In the genomic region with DNA sequence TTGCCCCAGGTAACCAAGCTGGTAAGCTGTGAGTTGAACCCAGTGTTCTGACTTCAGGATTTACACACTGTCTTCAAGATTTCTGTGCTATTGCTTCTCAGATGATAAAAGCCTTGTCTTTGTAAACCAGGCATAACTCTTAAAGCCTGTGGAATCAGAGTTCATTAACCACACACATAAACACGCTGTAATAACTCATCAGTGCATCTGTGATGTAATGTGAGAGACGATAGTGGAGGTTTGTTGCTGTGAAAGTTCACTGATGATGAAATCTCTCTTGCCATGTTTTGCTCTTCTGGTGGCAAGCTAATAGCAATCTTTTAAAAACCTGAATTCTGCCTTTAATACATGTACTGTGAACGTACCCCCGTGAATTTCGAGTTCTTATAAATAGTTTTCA, we compare ENCODE assay signal across 21 cellular contexts. TPM values are rescaled to one million over a fixed set of nuclear protein-coding genes. Genes with fewer than 3 reads are reported as not detected.
DNase-seq lines count a peak whose midpoint lies in the region; ATAC-seq and TF ChIP-seq lines count a peak whose summit lies in the region.
"Had no signal": no experiment of that assay in that cellular context is flagged by ENCODE, and none has a peak within 500 bp of the region (broad histone marks: within the 10 kb centered on the region; RNA-seq: fewer than 3 reads in every experiment).

No MANE protein-coding gene starts in this region.

- H3K4me1 ChIP-seq in heart right ventricle (peaks cover 0 to 9% (median 0%) of the 10 kb centered on the region in 9 donors), OCI-LY1 (ENCODE audit: insufficient read depth, low read length, severe bottlenecking) (peaks cover 18% of the 10 kb centered on the region), mesendoderm (ENCODE audit: control insufficient read depth, low read depth, low read length) (no peaks in the 10 kb centered on the region)
- H3K4me1 ChIP-seq: gastroesophageal sphincter, HAP-1, upper lobe of left lung had no signal

- H3K9ac ChIP-seq in OCI-LY1 (ENCODE audit: low read length), result no peak overlapping the region
- H3K9ac ChIP-seq in mesendoderm (ENCODE audit: low read length), result no peak overlapping the region

- TF ChIP-seq CTCF in heart right ventricle (IDR thresholded peaks at IDR 0.05) (no peak), OCI-LY1 (IDR thresholded peaks at IDR 0.05; ENCODE audit: low read length) (no peak), fibroblast of mammary gland (conservative IDR thresholded peaks at IDR 0.05; ENCODE audit: control insufficient read depth, insufficient read depth, low read depth, low read length) (no peak)

- H3F3A ChIP-seq in OCI-LY1 (ENCODE audit: insufficient read depth, low read length), result no peaks in the 10 kb centered on the region; the same call in 1 of the 2 replicates

- no peaks in the 10 kb centered on the region for H4K20me1 ChIP-seq in OCI-LY1 (ENCODE audit: insufficient read depth, low read length)

- 70 to 79% methylated on average over 5 of the region's 5 CpGs for WGBS in heart right ventricle, 2 donors
- WGBS in mesendoderm (ENCODE audit: extremely low coverage, insufficient coverage, low lambda C conversion rate), result no CpG with 5 or more reads among the region's 5 CpGs

- H2BK5ac ChIP-seq in mesendoderm (ENCODE audit: low read length), result no peak overlapping the region

- no peak overlapping the region for H4K8ac ChIP-seq in mesendoderm (ENCODE audit: low read depth, low read length)

- intact Hi-C loops in heart right ventricle (cut with DNase I), result loop anchor here in 6 of 10 donors (5.0 to 10.0 kb wide), 5 partner anchors 127 to 897 kb away; no protein-coding TSS in a partner anchor
- intact Hi-C loops in left ventricle myocardium superior (cut with micrococcal nuclease), result loop anchor here (10.0 kb wide), 1 partner anchor 437 kb away; no protein-coding TSS in a partner anchor
- intact Hi-C loops in sciatic nerve (cut with DNase I), result loop anchor here (10.0 kb wide), 1 partner anchor 427 kb away; a partner anchor contains a TSS

- H3K9me3 ChIP-seq in heart right ventricle (peaks cover 0 to 6% (median 0%) of the 10 kb centered on the region in 11 donors), OCI-LY1 (ENCODE audit: low read length) (no peaks in the 10 kb centered on the region)
- H3K9me3 ChIP-seq: gastroesophageal sphincter, HAP-1, ovary, upper lobe of left lung had no signal

- H3K36me3 Mint-ChIP-seq in stimulated activated memory B cell treated with anti-CD40 and anti-IgM and Interleukin-4, amounts not matched to agents 10 μg/mL and 1 μg/mL and 100 μg/mL, for 72 hours, result peaks cover 35% of the 10 kb centered on the region
- H3K36me3 Mint-ChIP-seq: naive thymus-derived CD8-positive, alpha-beta T cell had no signal

- H3K27ac ChIP-seq in heart right ventricle (peak overlapping the region in 9 of 10 donors; percentile 4 to 82 (median 37)), OCI-LY1 (ENCODE audit: low read depth, low read length, poor library complexity, severe bottlenecking) (peak overlapping the region; percentile 72), mesendoderm (ENCODE audit: low read depth, low read length) (no peak overlapping the region)
- H3K27ac ChIP-seq: C4-2B, gastroesophageal sphincter, ovary had no signal

- H2AFZ ChIP-seq in OCI-LY1 (ENCODE audit: low read length), result no peak overlapping the region

- H3K18ac ChIP-seq in mesendoderm (ENCODE audit: low read length), result no peak overlapping the region

- DNase-seq in heart right ventricle, result no peak
- no peak for DNase-seq in left ventricle myocardium superior
- DNase-seq in fibroblast of mammary gland (ENCODE audit: low read depth), result peak; percentile 50
- no peak for DNase-seq in mesendoderm
- DNase-seq in sciatic nerve (ENCODE audit: low spot score), result no peak
- no peak for DNase-seq in T-helper 1 cell
- DNase-seq: activated naive CD4-positive, alpha-beta T cell treated with anti-CD3 and anti-CD28 coated beads for 36 hours; activated T-cell treated with anti-CD3 and anti-CD28 coated beads, Interleukin-2, amount 50 U/mL, for 4 hours; kidney; MM.1S; naive thymus-derived CD8-positive, alpha-beta T cell; NCI-H187; ovary; PC-3; Right ventricle myocardium superior; upper lobe of left lung had no signal

- no peaks in the 10 kb centered on the region for H3K27me3 Mint-ChIP-seq in stimulated activated memory B cell treated with anti-CD40 and anti-IgM and Interleukin-4, amounts not matched to agents 10 μg/mL and 1 μg/mL and 100 μg/mL, for 72 hours

- H3K4me2 ChIP-seq in OCI-LY1 (ENCODE audit: low read length), result no peak overlapping the region
- no peak overlapping the region for H3K4me2 ChIP-seq in mesendoderm (ENCODE audit: low read length)

- ATAC-seq in heart right ventricle (no peak), left ventricle myocardium superior (no peak), sciatic nerve (no peak)
- no peak for ATAC-seq in stimulated activated memory B cell treated with anti-CD40 and anti-IgM and Interleukin-4, amounts not matched to agents 10 μg/mL and 1 μg/mL and 100 μg/mL, for 72 hours
- ATAC-seq: activated T-cell treated with anti-CD3 and anti-CD28 coated beads, Interleukin-2, amount 50 U/mL, for 4 hours; naive thymus-derived CD8-positive, alpha-beta T cell; PC-3 had no signal

- H3K79me1 ChIP-seq in mesendoderm (ENCODE audit: low read length), result no peaks in the 10 kb centered on the region

- H3K9me2 ChIP-seq in OCI-LY1 (ENCODE audit: low read depth, low read length), result no peaks in the 10 kb centered on the region

- H3K4me3 ChIP-seq in heart right ventricle (no peak overlapping the region), OCI-LY1 (ENCODE audit: low read depth, low read length, poor library complexity, severe bottlenecking) (no peak overlapping the region), fibroblast of mammary gland (ENCODE audit: control insufficient read depth, low read depth, low read length) (no peak overlapping the region), mesendoderm (ENCODE audit: low read length) (no peak overlapping the region)
- H3K4me3 ChIP-seq: gastroesophageal sphincter, HAP-1, ovary, upper lobe of left lung had no signal

- no peak overlapping the region for H2AK5ac ChIP-seq in mesendoderm (ENCODE audit: low read length)

- H3K36me3 ChIP-seq in heart right ventricle (no peaks in the 10 kb centered on the region), OCI-LY1 (ENCODE audit: insufficient read depth, low read length) (no peaks in the 10 kb centered on the region), mesendoderm (ENCODE audit: control insufficient read depth, insufficient read depth, low read length) (no peaks in the 10 kb centered on the region)
- H3K36me3 ChIP-seq: gastroesophageal sphincter, HAP-1, ovary, upper lobe of left lung had no signal

- H3K23ac ChIP-seq in mesendoderm (ENCODE audit: low read length), result no peak overlapping the region

- H3K4me1 Mint-ChIP-seq in stimulated activated memory B cell treated with anti-CD40 and anti-IgM and Interleukin-4, amounts not matched to agents 10 μg/mL and 1 μg/mL and 100 μg/mL, for 72 hours, result peaks cover 18% of the 10 kb centered on the region

- no peak overlapping the region for H2BK120ac ChIP-seq in mesendoderm (ENCODE audit: low read depth, low read length)

- no peaks in the 10 kb centered on the region for H3K9me3 Mint-ChIP-seq in stimulated activated memory B cell treated with anti-CD40 and anti-IgM and Interleukin-4, amounts not matched to agents 10 μg/mL and 1 μg/mL and 100 μg/mL, for 72 hours
- H3K9me3 Mint-ChIP-seq: activated naive CD4-positive, alpha-beta T cell treated with anti-CD3 and anti-CD28 coated beads for 36 hours; activated T-cell treated with anti-CD3 and anti-CD28 coated beads, Interleukin-2, amount 50 U/mL, for 4 hours had no signal

- peak overlapping the region; percentile 67 for H3K27ac Mint-ChIP-seq in stimulated activated memory B cell treated with anti-CD40 and anti-IgM and Interleukin-4, amounts not matched to agents 10 μg/mL and 1 μg/mL and 100 μg/mL, for 72 hours
- H3K27ac Mint-ChIP-seq: activated naive CD4-positive, alpha-beta T cell treated with anti-CD3 and anti-CD28 coated beads for 36 hours had no signal

- no peak overlapping the region for H3K4me3 Mint-ChIP-seq in stimulated activated memory B cell treated with anti-CD40 and anti-IgM and Interleukin-4, amounts not matched to agents 10 μg/mL and 1 μg/mL and 100 μg/mL, for 72 hours
- H3K4me3 Mint-ChIP-seq: activated naive CD4-positive, alpha-beta T cell treated with anti-CD3 and anti-CD28 coated beads for 36 hours; activated T-cell treated with anti-CD3 and anti-CD28 coated beads, Interleukin-2, amount 50 U/mL, for 4 hours; naive thymus-derived CD8-positive, alpha-beta T cell had no signal

- no peak overlapping the region for H3K56ac ChIP-seq in mesendoderm (ENCODE audit: low read length)

- H3K79me2 ChIP-seq in OCI-LY1 (ENCODE audit: insufficient read depth, low read length), result no peaks in the 10 kb centered on the region
- H3K79me2 ChIP-seq in mesendoderm (ENCODE audit: control insufficient read depth, insufficient read depth, low read length), result no peaks in the 10 kb centered on the region

- H2BK15ac ChIP-seq in mesendoderm (replicated peaks; ENCODE audit: low read depth), result no peak overlapping the region

- no peak overlapping the region for H3K4ac ChIP-seq in mesendoderm (ENCODE audit: low read depth, low read length)

- H3K27me3 ChIP-seq in heart right ventricle (peaks cover 0 to 10% (median 0%) of the 10 kb centered on the region in 7 donors), OCI-LY1 (ENCODE audit: insufficient read depth, low read length) (no peaks in the 10 kb centered on the region), mesendoderm (ENCODE audit: insufficient read depth, low read length, poor library complexity) (no peaks in the 10 kb centered on the region)
- H3K27me3 ChIP-seq: gastroesophageal sphincter, ovary, upper lobe of left lung had no signal

- H4K5ac ChIP-seq in mesendoderm (ENCODE audit: low read length), result no peak overlapping the region

RNA-seq across cellular contexts. Expression of a gene that starts 41.5 kb away (rescaled TPM):
- total RNA-seq in heart right ventricle (10 to 100 TPM; 24.2 to 44.9 (median 32.9) TPM), left ventricle myocardium superior (30.0 TPM), sciatic nerve (9.1 TPM)
- polyA plus RNA-seq in heart right ventricle, result 1 to 10 TPM; 4.0 to 4.4 TPM
- 3.2 TPM for polyA plus RNA-seq in mesendoderm (2013, experiment 1 of 2)
- 3.0 TPM for polyA plus RNA-seq in mesendoderm (2013, experiment 2 of 2)
- total RNA-seq: activated naive CD4-positive, alpha-beta T cell treated with anti-CD3 and anti-CD28 coated beads for 36 hours had no signal
- polyA plus RNA-seq: naive thymus-derived CD8-positive, alpha-beta T cell had no signal
